ENCODE assay signal across 8 cellular contexts in the genomic region with DNA sequence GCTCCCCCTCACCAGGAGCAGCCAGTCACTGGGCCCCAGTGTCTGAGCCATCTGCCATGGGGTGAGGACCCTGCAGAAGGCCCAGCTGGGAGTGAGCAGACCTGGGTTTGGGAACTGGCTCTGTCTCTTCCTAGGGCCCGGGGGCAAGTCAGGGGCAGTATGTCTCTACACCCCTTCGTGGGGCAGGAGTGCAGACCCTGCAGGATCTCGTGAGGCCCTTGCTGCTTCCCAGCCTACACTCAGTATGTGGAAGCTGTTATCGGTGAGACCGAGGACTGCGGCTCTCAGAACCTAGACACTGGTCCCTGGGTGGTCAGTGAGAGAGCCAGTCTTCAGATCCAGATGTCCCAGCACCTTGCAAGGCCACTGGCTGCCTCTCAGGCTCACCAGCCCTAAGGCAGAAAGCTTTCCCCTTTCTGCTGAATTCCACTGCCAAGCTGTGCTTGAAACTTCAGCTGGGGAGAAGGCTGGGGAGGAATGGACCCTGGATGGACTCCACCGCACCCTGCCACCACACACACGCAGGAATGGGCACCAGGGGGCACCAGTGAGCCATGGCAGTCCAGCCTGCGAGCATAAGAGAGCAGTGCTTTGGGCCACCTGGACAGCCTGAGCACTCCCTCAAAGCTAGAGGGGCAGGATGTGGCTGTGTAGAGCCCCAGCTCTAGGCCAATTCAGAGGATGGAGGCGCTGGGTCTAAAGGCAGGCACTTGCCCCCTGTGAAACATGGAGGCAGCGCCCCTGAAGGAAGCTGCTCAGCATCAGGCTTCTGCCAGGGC. TPM values are rescaled to one million over a fixed set of nuclear protein-coding genes. Genes with fewer than 3 reads are reported as not detected.
A peak's percentile ranks its signal among the peaks of the same experiment; 100 is the strongest.
DNase-seq lines count a peak whose midpoint lies in the region; ATAC-seq, FAIRE-seq and TF ChIP-seq lines count a peak whose summit lies in the region.

No MANE protein-coding gene starts in this region.

- H3K4me1 ChIP-seq in DOHH2 (ENCODE audit: control insufficient read depth, low read length) = peaks cover 9% of the 10 kb centered on the region
- peaks cover 21 to 37% of the 10 kb centered on the region in 2 donors for H3K4me1 ChIP-seq in thoracic aorta (ENCODE audit: control insufficient read depth in 1 of 2, low read depth in 2 of 2)

- H4K20me1 ChIP-seq in DOHH2 (ENCODE audit: control insufficient read depth, insufficient read depth, low read depth, low read length) = no peaks in the 10 kb centered on the region

- no peak overlapping the region for H3K4me2 ChIP-seq in DOHH2 (ENCODE audit: low read length)

- H3K27ac ChIP-seq in DOHH2 (ENCODE audit: low read depth, low read length) = no peak overlapping the region
- H3K27ac ChIP-seq in thoracic aorta = no peak overlapping the region

- no peaks in the 10 kb centered on the region for H3K27me3 ChIP-seq in DOHH2 (ENCODE audit: control insufficient read depth, low read length)
- no peaks in the 10 kb centered on the region for H3K27me3 ChIP-seq in thoracic aorta (replicated peaks; ENCODE audit: insufficient read depth)

- H3K36me3 ChIP-seq in DOHH2 (ENCODE audit: control insufficient read depth, low read length) (no peaks in the 10 kb centered on the region), thoracic aorta (no peaks in the 10 kb centered on the region)

- DNase-seq in HPDE6-E6E7 (ENCODE audit: extremely low spot score) (peak; percentile 49), RPMI7951 (ENCODE audit: low read depth) (peak; percentile 73), frontal cortex (ENCODE audit: low spot score in 2 of 2) (peak; percentile 53 to 73), omental fat pad (ENCODE audit: low spot score) (peak; percentile 100), thoracic aorta (ENCODE audit: low spot score) (peak; percentile 81)
- DNase-seq in activated T-helper 9 cell treated with anti-CD3 and anti-CD28 coated beads, Interleukin-2, amount 50 U/mL, for 16 hours (ENCODE audit: low read depth) = peak; percentile 61

- peak; percentile 98 for TF ChIP-seq CTCF in DOHH2 (IDR thresholded peaks at IDR 0.05; ENCODE audit: low read depth, low read length, poor library complexity, severe bottlenecking)
- peak in 1 of 3 donors; percentile 50 for TF ChIP-seq CTCF in omental fat pad (IDR thresholded peaks at IDR 0.05)
- TF ChIP-seq CTCF in thoracic aorta (IDR thresholded peaks at IDR 0.05) = peak; percentile 98

- no peak overlapping the region for H3K4me3 ChIP-seq in DOHH2 (ENCODE audit: low read length)
- H3K4me3 ChIP-seq in thoracic aorta = no peak overlapping the region

- FAIRE-seq in frontal cortex (lab: Jason Lieb, UNC) = no peak

- peak; percentile 97 for ATAC-seq in GM21423 (IDR thresholded peaks at IDR 0.05; ENCODE audit: unreplicated experiment)
- ATAC-seq in omental fat pad (ENCODE audit: low FRiP score) = peak; percentile 92
- peak; percentile 74 for ATAC-seq in thoracic aorta (ENCODE audit: insufficient number of reproducible peaks, low FRiP score, low read depth)

- H3K79me2 ChIP-seq in DOHH2 (ENCODE audit: control insufficient read depth, low read length) = no peaks in the 10 kb centered on the region

- no peaks in the 10 kb centered on the region for H3K9me2 ChIP-seq in DOHH2 (replicated peaks; ENCODE audit: control insufficient read depth, low read length)

- no peaks in the 10 kb centered on the region for H3K9me3 ChIP-seq in DOHH2 (ENCODE audit: control insufficient read depth, insufficient read depth, low read length)
- no peaks in the 10 kb centered on the region for H3K9me3 ChIP-seq in thoracic aorta

- no peaks in the 10 kb centered on the region for H3F3A ChIP-seq in DOHH2 (ENCODE audit: control insufficient read depth, insufficient read depth)

RNA-seq across cellular contexts. Expression of a gene that starts 21.4 kb away (rescaled TPM):
- not detected in 2 replicates for total RNA-seq in RPMI7951 (2014; rRNA removed; shearing (Covaris generic))
- total RNA-seq in frontal cortex (not detected), omental fat pad (not detected), thoracic aorta (not detected)

RNA-seq across cellular contexts. Expression of a gene that starts 27.1 kb away (rescaled TPM):
- total RNA-seq in RPMI7951 (2014; rRNA removed; shearing (Covaris generic)) = 6.8 and 11.1 TPM in 2 replicates
- 8.6 TPM for total RNA-seq in frontal cortex
- 100 to 1,000 TPM in 3 of 4 donors, 10 to 100 TPM in 1; 75.1 to 229 (median 142) TPM for total RNA-seq in omental fat pad
- 10 to 100 TPM; 48.5 to 68.5 TPM for total RNA-seq in thoracic aorta

RNA-seq across cellular contexts. Expression of a gene that starts 46.1 kb away (rescaled TPM):
- 14.5 and 16.5 TPM in 2 replicates for total RNA-seq in RPMI7951 (2014; rRNA removed; shearing (Covaris generic))
- 4.1 TPM for total RNA-seq in frontal cortex
- 100 to 1,000 TPM; 181 to 740 (median 276) TPM for total RNA-seq in omental fat pad
- 100 to 1,000 TPM; 473 to 661 TPM for total RNA-seq in thoracic aorta

Comparison
In these comparisons a context has a peak if more than half of its experiments do, and no peak if none do; other contexts are left out.
1. DNase-seq: peak in every context shown above with its lines; median percentile 100 in omental fat pad; 81 in thoracic aorta; 73 in RPMI7951; 63 in frontal cortex; 61 in activated T-helper 9 cell treated with anti-CD3 and anti-CD28 coated beads, Interleukin-2, amount 50 U/mL, for 16 hours; 49 in HPDE6-E6E7.
2. RNA of a gene that starts 46.1 kb away (total RNA-seq): 473 to 661 TPM in thoracic aorta and 181 to 740 TPM in omental fat pad; 14.5 to 16.5 TPM in RPMI7951 and 4.1 TPM in frontal cortex (single experiment); every median in the first group is over 10 times any median in the second.
3. Peak in every context shown above with its lines, with median percentiles within 50 percentile points of each other: ATAC-seq.